Comparison of ENCODE assay signal across 1 cellular context in the genomic region with DNA sequence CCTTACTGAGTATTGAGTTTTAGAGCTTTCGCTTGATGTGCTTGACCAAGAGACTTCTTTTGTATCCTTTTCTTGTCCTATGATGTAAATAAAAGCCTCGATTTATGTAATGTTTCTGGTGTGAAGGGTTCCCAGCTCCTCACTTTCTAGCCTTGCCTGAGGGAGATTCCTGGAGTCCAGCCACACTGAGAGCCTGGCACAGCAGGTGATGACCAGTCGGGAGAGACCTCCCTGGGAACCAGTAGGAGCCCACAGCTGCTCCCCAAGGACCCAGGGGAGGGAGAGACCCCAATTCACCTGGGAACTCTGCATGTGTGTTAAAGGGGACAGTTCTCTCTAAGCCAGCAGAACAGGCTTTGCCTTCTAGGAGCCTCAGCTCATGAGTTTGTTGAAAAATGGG.
TF ChIP-seq lines count a peak whose summit lies in the region.

No MANE protein-coding gene starts in this region.

TF ChIP-seq in HepG2, 621 proteins besides CTCF, POLR2A, EP300 and RAD21:
- no peak for TF ChIP-seq BHLHE40 (IDR thresholded peaks at IDR 0.05; ENCODE audit: low read length)
- TF ChIP-seq THYN1 (CRISPR knock-in tag; IDR thresholded peaks at IDR 0.05; ENCODE audit: borderline replicate concordance, low read depth): no peak
- TF ChIP-seq ZEB1 (IDR thresholded peaks at IDR 0.05; ENCODE audit: insufficient replicate concordance, low read depth): peak; percentile 6
- TF ChIP-seq ETV5 (CRISPR knock-in tag; IDR thresholded peaks at IDR 0.05; ENCODE audit: borderline replicate concordance): no peak
- TF ChIP-seq KLF9 (CRISPR knock-in tag; IDR thresholded peaks at IDR 0.05; ENCODE audit: low read depth): no peak
- TF ChIP-seq ZNF816 (CRISPR knock-in tag; IDR thresholded peaks at IDR 0.05; ENCODE audit: borderline replicate concordance): no peak
- no peak for TF ChIP-seq REPIN1 (CRISPR knock-in tag; IDR thresholded peaks at IDR 0.05; ENCODE audit: borderline replicate concordance, low read depth)
- no peak for TF ChIP-seq ZNF33A (CRISPR knock-in tag; IDR thresholded peaks at IDR 0.05; ENCODE audit: borderline replicate concordance)
